ENCODE assay signal across 16 cellular contexts in genomic region chr1:181095260-181095659, GRCh38. TPM values are rescaled to one million over a fixed set of nuclear protein-coding genes. Genes with fewer than 3 reads are reported as not detected.
A peak's percentile ranks its signal among the peaks of the same experiment; 100 is the strongest.
DNase-seq lines count a peak whose midpoint lies in the region; ATAC-seq and TF ChIP-seq lines count a peak whose summit lies in the region.
"Had no signal": no experiment of that assay in that cellular context is flagged by ENCODE, and none has a peak within 500 bp of the region (broad histone marks: within the 10 kb centered on the region; RNA-seq: fewer than 3 reads in every experiment).

No MANE protein-coding gene starts in this region.

- intact Hi-C loops in heart left ventricle (cut with DNase I): no loop called here
- intact Hi-C loops in Right ventricle myocardium inferior (cut with DNase I): no loop called here
- intact Hi-C loops in breast epithelium (cut with DNase I; ENCODE audit: low total_unique reads): no loop called here

- peak overlapping the region in 11 of 12 donors; percentile 12 to 73 (median 60) for H3K27ac ChIP-seq in heart left ventricle
- H3K27ac ChIP-seq in breast epithelium: peak overlapping the region; percentile 61 to 78
- peak overlapping the region; percentile 86 for H3K27ac ChIP-seq in muscle layer of duodenum (ENCODE audit: low read length)
- H3K27ac ChIP-seq in thoracic aorta: peak overlapping the region; percentile 57 to 61

- H3K27me3 ChIP-seq in heart left ventricle (no peaks in the 10 kb centered on the region), breast epithelium (no peaks in the 10 kb centered on the region), muscle layer of duodenum (ENCODE audit: low read depth, low read length) (no peaks in the 10 kb centered on the region), thoracic aorta (replicated peaks; ENCODE audit: insufficient read depth) (no peaks in the 10 kb centered on the region)
- H3K27me3 ChIP-seq: Peyer's patch had no signal

- no peak for TF ChIP-seq CTCF in heart left ventricle (IDR thresholded peaks at IDR 0.05)
- no peak for TF ChIP-seq CTCF in breast epithelium (IDR thresholded peaks at IDR 0.05)
- TF ChIP-seq CTCF in thoracic aorta (IDR thresholded peaks at IDR 0.05): no peak

- H3K4me3 ChIP-seq in heart left ventricle (no peak overlapping the region), breast epithelium (no peak overlapping the region), muscle layer of duodenum (ENCODE audit: low read depth in 1 of 2, low read length in 2 of 2) (no peak overlapping the region), thoracic aorta (no peak overlapping the region)
- H3K4me3 ChIP-seq: A549, Peyer's patch had no signal

- WGBS in heart left ventricle, 4 donors: 72 to 86% (median 77%) methylated on average over 8 of the region's 8 CpGs

- H3K9me3 ChIP-seq in heart left ventricle: no peaks in the 10 kb centered on the region
- H3K9me3 ChIP-seq in breast epithelium: no peaks in the 10 kb centered on the region
- no peaks in the 10 kb centered on the region for H3K9me3 ChIP-seq in muscle layer of duodenum (ENCODE audit: control insufficient read depth in 1 of 2, low read length in 2 of 2)
- no peaks in the 10 kb centered on the region for H3K9me3 ChIP-seq in thoracic aorta
- H3K9me3 ChIP-seq: A549, Peyer's patch had no signal

- TF ChIP-seq POLR2A in heart left ventricle (IDR thresholded peaks at IDR 0.05): no peak
- no peak for TF ChIP-seq POLR2A in breast epithelium (IDR thresholded peaks at IDR 0.05)

- DNase-seq in heart left ventricle: no peak
- DNase-seq in Right ventricle myocardium inferior (ENCODE audit: missing footprints): no peak
- DNase-seq in breast epithelium (ENCODE audit: low spot score in 2 of 2): no peak
- no peak for DNase-seq in thoracic aorta (ENCODE audit: low spot score)
- DNase-seq in ACHN: no peak
- DNase-seq in stimulated activated CD4-positive, alpha-beta T cell treated with anti-CD3 and anti-CD28 coated beads, Interleukin-15, amount 100 ng/mL, for 24 hours: no peak
- no peak for DNase-seq in NCI-H748 (lab: John Stamatoyannopoulos, UW; ENCODE audit: unreplicated experiment)
- DNase-seq: activated B cell treated with CpG ODN at 0.5 μM for 24 hours; erythroblast; naive B cell; NCI-H2029 treated with DMSO at 0.1 percent for 48 hours; NCI-H526; Peyer's patch; stimulated activated CD4-positive, alpha-beta T cell treated with anti-CD3 and anti-CD28 coated beads, Interleukin-4, amount 100 ng/mL, for 24 hours had no signal

- peaks cover 20 to 94% (median 74%) of the 10 kb centered on the region in 12 donors for H3K4me1 ChIP-seq in heart left ventricle
- peaks cover 5 to 20% of the 10 kb centered on the region in 2 donors for H3K4me1 ChIP-seq in breast epithelium
- peaks cover 28 to 31% of the 10 kb centered on the region in 2 donors for H3K4me1 ChIP-seq in muscle layer of duodenum (ENCODE audit: control insufficient read depth in 1 of 2, insufficient read depth in 2 of 2, low read length in 2 of 2)
- peaks cover 43 to 86% of the 10 kb centered on the region in 2 donors for H3K4me1 ChIP-seq in thoracic aorta (ENCODE audit: control insufficient read depth in 1 of 2, low read depth in 2 of 2)

- H3K36me3 ChIP-seq in heart left ventricle: peaks cover 0 to 15% (median 4%) of the 10 kb centered on the region in 9 donors
- no peaks in the 10 kb centered on the region for H3K36me3 ChIP-seq in breast epithelium
- H3K36me3 ChIP-seq in muscle layer of duodenum (ENCODE audit: control insufficient read depth in 1 of 2, insufficient read depth in 2 of 2, low read length in 2 of 2): no peaks in the 10 kb centered on the region
- H3K36me3 ChIP-seq in thoracic aorta: no peaks in the 10 kb centered on the region
- H3K36me3 ChIP-seq: Peyer's patch had no signal

- in situ Hi-C loops in ACHN (cut with HindIII; ENCODE audit: low pct_ligation_motif_present, low pct_unique_long_range_greater_than_20kb, low sequenced_read_pairs): no loop called here

- ATAC-seq in heart left ventricle: no peak
- no peak for ATAC-seq in Right ventricle myocardium inferior
- ATAC-seq in thoracic aorta (ENCODE audit: insufficient number of reproducible peaks, low FRiP score, low read depth): no peak

RNA-seq across cellular contexts. Expression of gene IER5, which starts 6.8 kb away (rescaled TPM):
- total RNA-seq in heart left ventricle: 10 to 100 TPM; 12.8 to 22.7 (median 18.4) TPM
- 10 to 100 TPM; 19.9 to 23.4 TPM for polyA plus RNA-seq in heart left ventricle
- 14.3 TPM for total RNA-seq in Right ventricle myocardium inferior
- total RNA-seq in breast epithelium: 10 to 100 TPM in 2 of 3 donors, 1 to 10 TPM in 1; 6.9 to 19.7 (median 18.1) TPM
- total RNA-seq in thoracic aorta: 10 to 100 TPM; 20.2 to 55.8 TPM
